In genomic region chr10:102299873-102300272, GRCh38 we compare ENCODE assay signal across 14 cellular contexts. TPM values are rescaled to one million over a fixed set of nuclear protein-coding genes. Genes with fewer than 3 reads are reported as not detected.
DNase-seq lines count a peak whose midpoint lies in the region; ATAC-seq, FAIRE-seq and TF ChIP-seq lines count a peak whose summit lies in the region.
"Had no signal": no experiment of that assay in that cellular context is flagged by ENCODE, and none has a peak within 500 bp of the region (broad histone marks: within the 10 kb centered on the region; RNA-seq: fewer than 3 reads in every experiment).

No MANE protein-coding gene starts in this region.

- H3K36me3 Mint-ChIP-seq in central memory CD8-positive, alpha-beta T cell (ENCODE audit: insufficient read depth), result peaks cover 2% of the 10 kb centered on the region

- H3K9me3 ChIP-seq in A549 (no peaks in the 10 kb centered on the region), MG63 (no peaks in the 10 kb centered on the region)

- H3K4me3 ChIP-seq in A549 (no peak overlapping the region), MG63 (no peak overlapping the region), kidney epithelial cell (ENCODE audit: low read depth, low read length) (no peak overlapping the region)

- TF ChIP-seq POLR2A in A549 (IDR thresholded peaks at IDR 0.05; ENCODE audit: low read length), result no peak

- no peak for DNase-seq in A549 (ENCODE audit: low read depth in 1 of 2, low spot score in 1 of 2)
- peak; percentile 53 for DNase-seq in MG63
- DNase-seq in central memory CD8-positive, alpha-beta T cell (ENCODE audit: low spot score in 2 of 2), result no peak
- DNase-seq in kidney epithelial cell (ENCODE audit: low read depth), result peak; percentile 49
- no peak for DNase-seq in NCI-H2029 treated with DMSO at 0.1 percent for 48 hours (lab: John Stamatoyannopoulos, UW)
- DNase-seq in NCI-H1694 treated with DMSO at 0.1 percent for 48 hours (lab: John Stamatoyannopoulos, UW), result no peak
- no peak for DNase-seq in LoVo (ENCODE audit: low spot score)
- DNase-seq: NCI-H510A treated with DMSO at 0.1 percent for 48 hours; retina; stimulated activated naive CD4-positive, alpha-beta T cell; T-helper 2 cell had no signal

- POLR2A ChIA-PET in A549 (lab: Yijun Ruan, JAX), result no interaction called here

- H3K27ac ChIP-seq in A549, result peak overlapping the region; percentile 13 to 38; a peak in 3 of 6 replicates

- no peak for TF ChIP-seq RAD21 in A549 (conservative IDR thresholded peaks at IDR 0.05 in 1 of 2, IDR thresholded peaks at IDR 0.05 in 1 of 2)

- peaks cover 13% of the 10 kb centered on the region for H3K4me1 ChIP-seq in A549

- TF ChIP-seq CTCF in A549 (IDR thresholded peaks at IDR 0.05), result no peak
- TF ChIP-seq CTCF in kidney epithelial cell (IDR thresholded peaks at IDR 0.05; ENCODE audit: insufficient read depth, low read length, poor library complexity, severe bottlenecking), result no peak

- peak overlapping the region; percentile 39 for H3K27ac Mint-ChIP-seq in central memory CD8-positive, alpha-beta T cell (ENCODE audit: low read depth)

- peak in 1 of 2 experiments; percentile 26; a peak in 3 of 6 replicates for ATAC-seq in A549
- ATAC-seq in central memory CD8-positive, alpha-beta T cell (replicated peaks; ENCODE audit: extremely low read depth, poor library complexity, severe bottlenecking), result no peak
- ATAC-seq in GM18498 (IDR thresholded peaks at IDR 0.05; ENCODE audit: unreplicated experiment), result no peak

- no peaks in the 10 kb centered on the region for H3K9me3 Mint-ChIP-seq in central memory CD8-positive, alpha-beta T cell
- H3K9me3 Mint-ChIP-seq: activated naive CD4-positive, alpha-beta T cell treated with anti-CD3 and anti-CD28 coated beads, Interleukin-2, amount 50 U/mL, for 24 hours had no signal

- H3K4me1 Mint-ChIP-seq in central memory CD8-positive, alpha-beta T cell, result peaks cover 23% of the 10 kb centered on the region

- H3K4me3 Mint-ChIP-seq in central memory CD8-positive, alpha-beta T cell, result no peak overlapping the region
- H3K4me3 Mint-ChIP-seq: activated naive CD4-positive, alpha-beta T cell treated with anti-CD3 and anti-CD28 coated beads, Interleukin-2, amount 50 U/mL, for 24 hours had no signal

- CTCF ChIA-PET in A549 (lab: Yijun Ruan, JAX), result interaction anchor here (1.2 kb wide), 1 partner anchor 71 kb away, joined by 4 read pairs; no protein-coding TSS in a partner anchor

- no peaks in the 10 kb centered on the region for H3K27me3 Mint-ChIP-seq in central memory CD8-positive, alpha-beta T cell
- H3K27me3 Mint-ChIP-seq: activated naive CD4-positive, alpha-beta T cell treated with anti-CD3 and anti-CD28 coated beads, Interleukin-2, amount 50 U/mL, for 24 hours had no signal

- TF ChIP-seq EP300 in A549 (IDR thresholded peaks at IDR 0.05), result no peak

- no peak for FAIRE-seq in A549 (lab: Jason Lieb, UNC)
- FAIRE-seq: H1 had no signal

- H3K36me3 ChIP-seq in MG63, result peaks cover 3% of the 10 kb centered on the region; the same call in 1 of the 2 replicates
- H3K36me3 ChIP-seq in kidney epithelial cell (ENCODE audit: control insufficient read depth, insufficient read depth, low read length), result no peaks in the 10 kb centered on the region

- no peaks in the 10 kb centered on the region for H3K27me3 ChIP-seq in MG63
- no peaks in the 10 kb centered on the region for H3K27me3 ChIP-seq in kidney epithelial cell (ENCODE audit: control insufficient read depth, insufficient read depth, low read length)

- peak overlapping the region; percentile 35 for H3K4me2 ChIP-seq in A549

TF ChIP-seq in A549, 52 proteins besides CTCF, POLR2A, EP300 and RAD21:
- TF ChIP-seq FOSL2 (IDR thresholded peaks at IDR 0.05), result 0 out of 2 replicates have a peak, but pooled peaks have one; percentile 5
- TF ChIP-seq FOSL2 (CRISPR knock-in tag; IDR thresholded peaks at IDR 0.05), result no peak
- TF ChIP-seq EHMT2 (IDR thresholded peaks at IDR 0.05; ENCODE audit: low read depth), result no peak

RNA-seq across cellular contexts. Expression of gene GBF1, which starts 54.5 kb away (rescaled TPM):
- 21.3 and 34.7 TPM in 2 replicates for polyA plus RNA-seq in A549 (2011; rRNA removed)
- 11.0 and 14.2 TPM in 2 replicates for polyA plus RNA-seq in A549 (2012; cell fraction: cytosol; rRNA removed)
- polyA plus RNA-seq in A549 (2012; cell fraction: nucleus; rRNA removed), result 40.9 and 47.8 TPM in 2 replicates
- 20.4 to 22.2 TPM (median 22.1 TPM) in 3 replicates for polyA plus RNA-seq in A549 (2017; fragmentation: RNase III; extraction: RNeasy Plus Mini Kit Qiagen cat#74134 plus additional on column Dnase treatment)
- polyA minus RNA-seq in A549 (2011; rRNA and poly(A)+ RNA removed), result 79.2 and 86.6 TPM in 2 replicates
- total RNA-seq in MG63 (2014; rRNA removed; shearing (Covaris generic); ENCODE audit: low replicate concordance), result 9.5 and 15.8 TPM in 2 replicates
- total RNA-seq in kidney epithelial cell, result 36.7 and 40.9 TPM in 2 replicates

RNA-seq across cellular contexts. Expression of gene PITX3, which starts 58.6 kb away (rescaled TPM):
- polyA plus RNA-seq in A549 (2011; rRNA removed) (not detected in 2 replicates), A549 (2017; fragmentation: RNase III; extraction: RNeasy Plus Mini Kit Qiagen cat#74134 plus additional on column Dnase treatment) (0.09 TPM in 1 of 3 replicates, not detected in the others)
- polyA plus RNA-seq in A549 (2012; cell fraction: cytosol; rRNA removed), result 0.09 and 0.18 TPM in 2 replicates
- 0.31 TPM in 1 of 2 replicates, not detected in the other for polyA plus RNA-seq in A549 (2012; cell fraction: nucleus; rRNA removed)
- polyA minus RNA-seq in A549 (2011; rRNA and poly(A)+ RNA removed), result not detected in 2 replicates
- not detected in 2 replicates for total RNA-seq in MG63 (2014; rRNA removed; shearing (Covaris generic); ENCODE audit: low replicate concordance)
- 0.14 and 0.21 TPM in 2 replicates for total RNA-seq in kidney epithelial cell

Comparison
In these comparisons a context has a peak if more than half of its experiments do, and no peak if none do; other contexts are left out.
1. DNase-seq: peak in MG63 (single experiment) and kidney epithelial cell (single experiment); none in A549 (0 of 2), central memory CD8-positive, alpha-beta T cell (0 of 2), NCI-H2029 treated with DMSO at 0.1 percent for 48 hours (single experiment), NCI-H1694 treated with DMSO at 0.1 percent for 48 hours (single experiment) and LoVo (single experiment).